10 cellular contexts compared by ENCODE assay signal in genomic region chr3:196757876-196758739, GRCh38. TPM values are rescaled to one million over a fixed set of nuclear protein-coding genes. Genes with fewer than 3 reads are reported as not detected.
DNase-seq lines count a peak whose midpoint lies in the region; ATAC-seq and TF ChIP-seq lines count a peak whose summit lies in the region.
"Had no signal": no experiment of that assay in that cellular context is flagged by ENCODE, and none has a peak within 500 bp of the region (broad histone marks: within the 10 kb centered on the region; RNA-seq: fewer than 3 reads in every experiment).

No MANE protein-coding gene starts in this region.

- peaks cover 38% of the 10 kb centered on the region for H3K4me1 Mint-ChIP-seq in osteocyte (ENCODE audit: unreplicated experiment)

- peaks cover 26% of the 10 kb centered on the region for H3K36me3 ChIP-seq in RWPE2 (ENCODE audit: low read depth)

- H3K36me3 Mint-ChIP-seq in osteocyte (ENCODE audit: unreplicated experiment): peaks cover 27% of the 10 kb centered on the region

- no peaks in the 10 kb centered on the region for H3K27me3 Mint-ChIP-seq in osteocyte (ENCODE audit: unreplicated experiment)
- H3K27me3 Mint-ChIP-seq: dendritic cell treated with granulocyte-macrophage colony-stimulating factor and Interleukin-4, amounts not matched to agents 40 ng/mL and 50 ng/mL, for 4 days had no signal

- no peaks in the 10 kb centered on the region for H3K27me3 ChIP-seq in RWPE2 (ENCODE audit: insufficient read depth, poor library complexity, severe bottlenecking)

- no peak overlapping the region for H3K27ac ChIP-seq in RWPE2 (ENCODE audit: poor library complexity, severe bottlenecking)

- H3K27ac Mint-ChIP-seq in osteocyte (ENCODE audit: unreplicated experiment): peak overlapping the region; percentile 49
- H3K27ac Mint-ChIP-seq: dendritic cell treated with granulocyte-macrophage colony-stimulating factor and Interleukin-4, amounts not matched to agents 40 ng/mL and 50 ng/mL, for 4 days had no signal

- TF ChIP-seq CTCF in RWPE2 (IDR thresholded peaks at IDR 0.05; ENCODE audit: poor library complexity, severe bottlenecking) (no peak), osteocyte (IDR thresholded peaks at IDR 0.05) (no peak)

- H3K4me3 Mint-ChIP-seq in osteocyte (ENCODE audit: unreplicated experiment): no peak overlapping the region
- H3K4me3 Mint-ChIP-seq: dendritic cell treated with granulocyte-macrophage colony-stimulating factor and Interleukin-4, amounts not matched to agents 40 ng/mL and 50 ng/mL, for 4 days had no signal

- peaks cover 9% of the 10 kb centered on the region for H3K9me3 ChIP-seq in RWPE2 (ENCODE audit: severe bottlenecking)

- peaks cover 4% of the 10 kb centered on the region for H3K4me1 ChIP-seq in RWPE2 (ENCODE audit: insufficient read depth, poor library complexity, severe bottlenecking)

- ATAC-seq in RWPE2 (ENCODE audit: low read depth) (peak; percentile 61), HG03175 (IDR thresholded peaks at IDR 0.05; ENCODE audit: unreplicated experiment) (no peak)

- no peaks in the 10 kb centered on the region for H3K9me3 Mint-ChIP-seq in osteocyte (ENCODE audit: unreplicated experiment)

- no peak overlapping the region for H3K4me3 ChIP-seq in RWPE2 (ENCODE audit: severe bottlenecking)

- DNase-seq in Daoy (ENCODE audit: low read depth) (peak; percentile 7), RWPE2 (ENCODE audit: low spot score) (no peak), dermis blood vessel endothelial cell (peak; percentile 71), osteocyte (ENCODE audit: extremely low spot score, unreplicated experiment) (no peak), GF-D8 (lab: John Stamatoyannopoulos, UW) (no peak), NCI-H82 (lab: John Stamatoyannopoulos, UW) (no peak)
- no peak for DNase-seq in central memory CD4-positive, alpha-beta T cell
- DNase-seq: NCI-H1092 treated with DMSO at 0.1 percent for 48 hours had no signal

RNA-seq across cellular contexts. Expression of gene PAK2, which starts 18.5 kb away (rescaled TPM):
- 36.1 and 44.6 TPM in 2 replicates for total RNA-seq in Daoy (2014; rRNA removed; shearing (Covaris generic))
- total RNA-seq in dermis blood vessel endothelial cell: 81.5 and 186 TPM in 2 replicates
- 76.7 and 79.4 TPM in 2 replicates for total RNA-seq in osteocyte

RNA-seq across cellular contexts. Expression of gene PIGX, which starts 45.9 kb away (rescaled TPM):
- total RNA-seq in Daoy (2014; rRNA removed; shearing (Covaris generic)): 28.7 and 33.1 TPM in 2 replicates
- total RNA-seq in dermis blood vessel endothelial cell (34.4 and 44.0 TPM in 2 replicates), osteocyte (26.6 and 27.2 TPM in 2 replicates)

RNA-seq across cellular contexts. Expression of gene CEP19, which starts 46.1 kb away (rescaled TPM):
- 2.5 and 6.2 TPM in 2 replicates for total RNA-seq in Daoy (2014; rRNA removed; shearing (Covaris generic))
- total RNA-seq in dermis blood vessel endothelial cell: 6.8 and 9.0 TPM in 2 replicates
- 3.8 and 4.1 TPM in 2 replicates for total RNA-seq in osteocyte

Comparison
In these comparisons a context has a peak if more than half of its experiments do, and no peak if none do; other contexts are left out.
1. DNase-seq: peak in Daoy (single experiment) and dermis blood vessel endothelial cell (single experiment); none in RWPE2 (single experiment), osteocyte (single experiment), GF-D8 (single experiment), central memory CD4-positive, alpha-beta T cell (single experiment) and NCI-H82 (single experiment).